8 cellular contexts compared by ENCODE assay signal in the genomic region with DNA sequence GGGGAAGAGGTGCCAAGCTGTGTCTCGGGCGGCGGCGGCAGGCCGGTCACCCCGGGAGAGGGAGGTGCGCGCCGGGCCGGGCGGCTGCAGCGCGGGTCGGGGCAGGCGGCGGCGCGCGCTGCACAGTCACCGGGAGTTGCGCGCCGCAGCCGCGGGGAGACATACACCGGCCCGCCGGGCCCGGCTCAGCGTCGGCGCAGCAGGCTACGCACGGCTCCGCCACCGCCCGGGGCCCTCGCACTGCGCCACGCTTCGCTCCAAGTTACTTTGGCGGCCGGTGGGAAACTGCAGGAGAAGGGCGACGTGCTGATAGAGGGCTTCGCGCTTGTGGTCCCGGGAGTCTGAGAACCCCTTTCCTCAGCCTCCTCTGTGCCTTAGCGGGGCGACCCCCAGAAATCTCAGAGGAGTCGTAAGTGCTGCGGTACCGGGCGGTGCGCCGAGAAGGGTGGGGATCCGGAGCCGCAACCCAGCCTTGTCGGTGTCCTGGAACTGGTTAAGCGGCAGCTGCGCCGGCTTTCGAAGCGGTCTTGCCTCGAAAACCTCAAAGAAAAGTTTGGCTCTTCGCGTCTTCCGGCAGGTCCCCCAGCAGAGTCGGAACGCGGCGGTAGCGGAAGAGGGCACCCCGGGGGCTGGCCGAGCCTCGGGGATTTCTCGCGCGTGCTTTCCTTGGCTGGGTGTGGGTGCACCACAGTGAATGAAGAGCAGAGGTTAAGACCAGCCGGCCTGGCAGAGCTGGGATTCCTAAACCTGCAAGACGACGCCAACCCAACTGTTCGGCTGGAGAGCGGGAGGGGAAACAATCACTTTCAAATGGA. TPM values are rescaled to one million over a fixed set of nuclear protein-coding genes. Genes with fewer than 3 reads are reported as not detected.
A peak's percentile ranks its signal among the peaks of the same experiment; 100 is the strongest.
DNase-seq lines count a peak whose midpoint lies in the region; ATAC-seq and TF ChIP-seq lines count a peak whose summit lies in the region.

A gene (minus strand): TSS at position 11 of the 815 bp plus-strand sequence.

- H3K36me3 Mint-ChIP-seq in activated naive CD8-positive, alpha-beta T cell = no peaks in the 10 kb centered on the region
- H3K36me3 Mint-ChIP-seq in osteocyte (ENCODE audit: unreplicated experiment) = no peaks in the 10 kb centered on the region

- H3K27me3 Mint-ChIP-seq in activated naive CD8-positive, alpha-beta T cell = peaks cover 42% of the 10 kb centered on the region
- H3K27me3 Mint-ChIP-seq in osteocyte (ENCODE audit: unreplicated experiment) = no peaks in the 10 kb centered on the region

- no peak for TF ChIP-seq CTCF in osteocyte (IDR thresholded peaks at IDR 0.05)

- H3K4me1 Mint-ChIP-seq in activated naive CD8-positive, alpha-beta T cell (ENCODE audit: low read depth) = peaks cover 26% of the 10 kb centered on the region
- peaks cover 27% of the 10 kb centered on the region for H3K4me1 Mint-ChIP-seq in osteocyte (ENCODE audit: unreplicated experiment)

- peak; percentile 37 for ATAC-seq in HG02759 (IDR thresholded peaks at IDR 0.05; ENCODE audit: unreplicated experiment)

- intact Hi-C loops in head of caudate nucleus (cut with DNase I) = loop anchor here (10.0 kb wide), 1 partner anchor 96 kb away; no protein-coding TSS in a partner anchor

- peak; percentile 43 for DNase-seq in stimulated activated CD4-positive, alpha-beta T cell treated with anti-CD3 and anti-CD28 coated beads, Interleukin-15, amount 100 ng/mL, for 24 hours
- DNase-seq in stimulated activated CD4-positive, alpha-beta T cell treated with anti-CD3 and anti-CD28 coated beads, Interleukin-4, amount 100 ng/mL, for 24 hours = no peak
- no peak for DNase-seq in NCI-H460 (ENCODE audit: extremely low read depth, low read depth)
- DNase-seq in head of caudate nucleus = peak in 39 of 42 donors; percentile 13 to 72 (median 42)
- DNase-seq in osteocyte (ENCODE audit: extremely low spot score, unreplicated experiment) = peak; percentile 87
- no peak for DNase-seq in MV-4-11 (lab: John Stamatoyannopoulos, UW)

- H3K9me3 Mint-ChIP-seq in activated naive CD8-positive, alpha-beta T cell (ENCODE audit: low read depth) = no peaks in the 10 kb centered on the region
- no peaks in the 10 kb centered on the region for H3K9me3 Mint-ChIP-seq in osteocyte (ENCODE audit: unreplicated experiment)

- H3K27ac Mint-ChIP-seq in activated naive CD8-positive, alpha-beta T cell = no peak within 1 kb of the TSS
- peak within 1 kb of the TSS; percentile 89 for H3K27ac Mint-ChIP-seq in osteocyte (ENCODE audit: unreplicated experiment)

- H3K4me3 Mint-ChIP-seq in activated naive CD8-positive, alpha-beta T cell = peak within 1 kb of the TSS; percentile 83
- peak within 1 kb of the TSS; percentile 92 for H3K4me3 Mint-ChIP-seq in osteocyte (ENCODE audit: unreplicated experiment)

RNA-seq across cellular contexts. Expression of the gene that starts here (rescaled TPM):
- 50.0 and 50.2 TPM in 2 replicates for total RNA-seq in NCI-H460 (2014; rRNA removed; shearing (Covaris generic))
- polyA plus RNA-seq in NCI-H460 (2014; cell fraction: nucleus; rRNA removed) = 14.1 and 27.2 TPM in 2 replicates
- total RNA-seq in osteocyte = 34.2 and 35.4 TPM in 2 replicates

Comparison
In these comparisons a context has a peak if more than half of its experiments do, and no peak if none do; other contexts are left out.
1. DNase-seq: peak in stimulated activated CD4-positive, alpha-beta T cell treated with anti-CD3 and anti-CD28 coated beads, Interleukin-15, amount 100 ng/mL, for 24 hours (single experiment), head of caudate nucleus (39 of 42) and osteocyte (single experiment); none in stimulated activated CD4-positive, alpha-beta T cell treated with anti-CD3 and anti-CD28 coated beads, Interleukin-4, amount 100 ng/mL, for 24 hours (single experiment), NCI-H460 (single experiment) and MV-4-11 (single experiment).